ENCODE assay signal across 8 cellular contexts in genomic region chr10:75235375-75236177, GRCh38. TPM values are rescaled to one million over a fixed set of nuclear protein-coding genes. Genes with fewer than 3 reads are reported as not detected.
A peak's percentile ranks its signal among the peaks of the same experiment; 100 is the strongest.
DNase-seq lines count a peak whose midpoint lies in the region; ATAC-seq and TF ChIP-seq lines count a peak whose summit lies in the region.

Gene COMTD1, minus strand, starts transcription at chr10:75235957. Its CDS starts 29 bp downstream, at chr10:75235928.

- H3K4me3 ChIP-seq in adipocyte (ENCODE audit: low read length) (peak within 1 kb of the TSS; percentile 83), transverse colon (peak within 1 kb of the TSS; percentile 57 to 76 (median 68))

- H3K4me1 ChIP-seq in adipocyte (ENCODE audit: control insufficient read depth, insufficient read depth, low read length) (peaks cover 15% of the 10 kb centered on the region), transverse colon (peaks cover 0 to 31% (median 28%) of the 10 kb centered on the region in 4 donors)

- H3K27ac ChIP-seq in transverse colon = peak within 1 kb of the TSS; percentile 87 to 92 (median 88)

- no peaks in the 10 kb centered on the region for H3K9me3 ChIP-seq in adipocyte (ENCODE audit: control insufficient read depth, low read length)
- no peaks in the 10 kb centered on the region for H3K9me3 ChIP-seq in transverse colon

- DNase-seq in NCI-H1105 treated with DMSO at 0.1 percent for 48 hours (lab: John Stamatoyannopoulos, UW) = peak; percentile 78
- peak; percentile 86 for DNase-seq in T follicular helper cell (ENCODE audit: low read depth)
- DNase-seq in adipocyte (ENCODE audit: low read depth) = peak; percentile 95
- DNase-seq in cardiac septum (ENCODE audit: low spot score) = peak; percentile 98
- peak; percentile 79 for DNase-seq in pons (ENCODE audit: low spot score)
- DNase-seq in transverse colon = peak; percentile 97

- TF ChIP-seq CTCF in GM12874 (IDR thresholded peaks at IDR 0.05; ENCODE audit: insufficient read depth, low read depth, low read length) (peak; percentile 100), transverse colon (IDR thresholded peaks at IDR 0.05) (peak; percentile 100)

- peak within 1 kb of the TSS; percentile 84 for H3K9ac ChIP-seq in adipocyte (ENCODE audit: low read length)

- H3K27me3 ChIP-seq in adipocyte (replicated peaks; ENCODE audit: control insufficient read depth, insufficient read depth, low read length) (no peaks in the 10 kb centered on the region), transverse colon (no peaks in the 10 kb centered on the region)

- peak; percentile 37 for TF ChIP-seq POLR2A in transverse colon (IDR thresholded peaks at IDR 0.05)

- H3K36me3 ChIP-seq in adipocyte (ENCODE audit: control insufficient read depth, insufficient read depth, low read length, severe bottlenecking) (peaks cover 26% of the 10 kb centered on the region), transverse colon (peaks cover 0 to 12% (median 6%) of the 10 kb centered on the region in 4 donors)

- TF ChIP-seq EP300 in transverse colon (IDR thresholded peaks at IDR 0.05; ENCODE audit: low read depth) = no peak

- WGBS in transverse colon (ENCODE audit: low coverage in 1 of 2), 2 donors = 1% methylated on average over 33 of the region's 76 CpGs; no CpG with 5 or more reads in 1 of the 2 donors

- intact Hi-C loops in cardiac septum (cut with DNase I) (loop anchor here (5.0 to 10.0 kb wide), 2 partner anchors 411 to 968 kb away; partner anchors contain the start of gene KAT6B), transverse colon (cut with DNase I; ENCODE audit: low total_unique reads) (loop anchor here (5.0 to 10.0 kb wide), 3 partner anchors 48 to 971 kb away; partner anchors contain the start of gene KAT6B)

- ATAC-seq in HG02678 (IDR thresholded peaks at IDR 0.05; ENCODE audit: unreplicated experiment) = peak; percentile 78

- in situ Hi-C loops in transverse colon (cut with MboI; ENCODE audit: low pct_ligation_motif_present in 1 of 4, low pct_unique_long_range_greater_than_20kb in 1 of 4, low sequenced_read_pairs in 3 of 4) = loop anchor here (10.0 to 25.0 kb wide), 4 partner anchors 121 to 973 kb away; partner anchors contain the start of gene SAMD8 (in 4 of the 4)

RNA-seq across cellular contexts. Expression of gene COMTD1, which starts in this region (rescaled TPM):
- 29.2 TPM for total RNA-seq in cardiac septum
- total RNA-seq in transverse colon = 100 to 1,000 TPM in 3 of 4 donors, 10 to 100 TPM in 1; 90.7 to 761 (median 173) TPM

Comparison
In these comparisons a context has a peak if more than half of its experiments do, and no peak if none do; other contexts are left out.
1. Peak in every context shown above with its lines: DNase-seq, ATAC-seq, H3K4me3 ChIP-seq and H3K27ac ChIP-seq.